ENCODE assay signal across 22 cellular contexts in the genomic region with DNA sequence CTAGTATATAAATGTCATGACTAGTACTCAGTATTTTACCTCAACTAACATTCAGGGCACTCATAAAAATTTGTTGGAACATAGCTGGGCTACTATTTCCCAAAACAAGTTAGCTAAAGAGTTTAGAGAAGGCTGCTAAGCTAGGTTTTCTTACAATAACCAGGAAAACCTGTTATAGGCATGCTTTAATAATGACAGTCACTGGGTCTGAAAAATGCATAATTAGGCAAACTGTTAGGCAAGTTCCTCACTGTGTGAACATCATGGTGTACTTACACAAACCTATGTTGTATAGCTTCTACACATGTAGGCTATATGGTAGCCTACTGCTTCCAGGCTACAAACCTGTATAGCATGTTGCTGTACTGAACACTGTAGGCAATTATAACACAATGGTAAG.
A peak's percentile ranks its signal among the peaks of the same experiment; 100 is the strongest.
DNase-seq lines count a peak whose midpoint lies in the region; ATAC-seq, FAIRE-seq and TF ChIP-seq lines count a peak whose summit lies in the region.
"Had no signal": no experiment of that assay in that cellular context is flagged by ENCODE, and none has a peak within 500 bp of the region (broad histone marks: within the 10 kb centered on the region; RNA-seq: fewer than 3 reads in every experiment).

No MANE protein-coding gene starts in this region.

- H4K91ac ChIP-seq in H1 (replicated peaks; ENCODE audit: insufficient read length, low read length) (no peak overlapping the region), trophoblast cell (ENCODE audit: low read depth, low read length) (no peak overlapping the region)

- no peak for TF ChIP-seq RAD21 in HepG2 (CRISPR knock-in tag; IDR thresholded peaks at IDR 0.05)
- no peak for TF ChIP-seq RAD21 in H1 (IDR thresholded peaks at IDR 0.05 in 1 of 2, conservative IDR thresholded peaks at IDR 0.05 in 1 of 2; ENCODE audit: low read depth in 2 of 2, low read length in 2 of 2)

- H3K14ac ChIP-seq in H1 (ENCODE audit: insufficient read length) = no peak overlapping the region
- no peak overlapping the region for H3K14ac ChIP-seq in trophoblast cell (ENCODE audit: low read length)

- POLR2A ChIA-PET in HepG2 (lab: Yijun Ruan, JAX) = no interaction called here
- POLR2A ChIA-PET in H1 (lab: Charles Lee; ENCODE audit: partially characterized antibody) = no interaction called here
- POLR2A ChIA-PET in CD4-positive, alpha-beta T cell (lab: Charles Lee) = no interaction called here
- POLR2A ChIA-PET in PC-3 (lab: Charles Lee; ENCODE audit: unreplicated experiment) = no interaction called here

- H4K20me1 ChIP-seq in HepG2 (ENCODE audit: insufficient read depth, low read length) (no peaks in the 10 kb centered on the region), H1 (replicated peaks in 1 of 2; ENCODE audit: control insufficient read depth in 1 of 2, insufficient read depth in 2 of 2, low read length in 2 of 2) (no peaks in the 10 kb centered on the region), PC-3 (ENCODE audit: low read length) (peaks cover 3% of the 10 kb centered on the region; the same call in 1 of the 2 replicates)
- H4K20me1 ChIP-seq: BLaER1 treated with 17β-estradiol and CSF1 and Interleukin-3, amounts not matched to agents 10 nM and 100 nM had no signal

- no peak for TF ChIP-seq EP300 in HepG2 (IDR thresholded peaks at IDR 0.05; ENCODE audit: low read depth in 2 of 2, low read length in 2 of 2)
- TF ChIP-seq EP300 in HepG2 (CRISPR knock-in tag; IDR thresholded peaks at IDR 0.05; ENCODE audit: borderline replicate concordance) = no peak
- no peak for TF ChIP-seq EP300 in H1 (IDR thresholded peaks at IDR 0.05; ENCODE audit: borderline replicate concordance in 1 of 2, low read depth in 2 of 2, low read length in 2 of 2)

- H3K4me1 ChIP-seq in HepG2 (ENCODE audit: insufficient read depth, low read length) (peaks cover 15% of the 10 kb centered on the region), right lobe of liver (no peaks in the 10 kb centered on the region), H1 (replicated peaks in 1 of 4; ENCODE audit: control insufficient read depth in 3 of 4, insufficient read depth in 4 of 4, low read length in 3 of 4) (no peaks in the 10 kb centered on the region; a peak in 2 of 7 replicates), trophoblast cell (ENCODE audit: control insufficient read depth in 1 of 2, insufficient read depth in 2 of 2, low read length in 2 of 2) (peaks cover 3 to 7% of the 10 kb centered on the region in 2 experiments), PC-3 (ENCODE audit: insufficient read depth, low read length) (peaks cover 24% of the 10 kb centered on the region)
- H3K4me1 ChIP-seq: BLaER1 treated with 17β-estradiol and CSF1 and Interleukin-3, amounts not matched to agents 10 nM and 100 nM had no signal

- H3K79me1 ChIP-seq in H1 (ENCODE audit: low read depth, low read length) (no peaks in the 10 kb centered on the region), trophoblast cell (ENCODE audit: low read length) (peaks cover 11% of the 10 kb centered on the region)

- H3K27ac ChIP-seq in HepG2 (ENCODE audit: extremely low read length, insufficient read depth, low read length) (no peak overlapping the region), right lobe of liver (no peak overlapping the region), H1 (ENCODE audit: low read depth, low read length) (no peak overlapping the region), trophoblast cell (ENCODE audit: low read depth, low read length) (peak overlapping the region; percentile 16), PC-3 (ENCODE audit: low read length) (no peak overlapping the region)
- no peak overlapping the region for H3K27ac ChIP-seq in CD4-positive, alpha-beta T cell (ENCODE audit: low read depth, low read length)
- H3K27ac ChIP-seq: 22Rv1; BLaER1 treated with 17β-estradiol and CSF1 and Interleukin-3, amounts not matched to agents 10 nM and 100 nM; GM23248 had no signal

- BruUV-seq in HepG2 (replicated peaks; lab: Mats Ljungman, UMichigan) (no TSS peak), PC-3 (replicated peaks; lab: Mats Ljungman, UMichigan) (no TSS peak)

- no peaks in the 10 kb centered on the region for H3K4me1 Mint-ChIP-seq in CD4-positive, alpha-beta T cell (ENCODE audit: low read depth)
- H3K4me1 Mint-ChIP-seq in nephron progenitor cell = peaks cover 24% of the 10 kb centered on the region
- H3K4me1 Mint-ChIP-seq: CD14-positive monocyte had no signal

- H3K27ac Mint-ChIP-seq in CD4-positive, alpha-beta T cell = no peak overlapping the region
- no peak overlapping the region for H3K27ac Mint-ChIP-seq in nephron progenitor cell
- H3K27ac Mint-ChIP-seq: CD4-positive, alpha-beta memory T cell; HFFc6 had no signal

- no peaks in the 10 kb centered on the region for H3K23me2 ChIP-seq in H1 (ENCODE audit: low read depth, low read length)

- H3K4me2 ChIP-seq in HepG2 (ENCODE audit: low read depth, low read length) (no peak overlapping the region), H1 (ENCODE audit: insufficient read depth in 1 of 2, low read depth in 2 of 2, low read length in 2 of 2) (no peak overlapping the region), trophoblast cell (ENCODE audit: low read length) (no peak overlapping the region), PC-3 (ENCODE audit: low read length) (no peak overlapping the region)
- H3K4me2 ChIP-seq: BLaER1 treated with 17β-estradiol and CSF1 and Interleukin-3, amounts not matched to agents 10 nM and 100 nM had no signal

- intact Hi-C loops in HepG2 (cut with micrococcal nuclease; ENCODE audit: unreplicated experiment) = no loop called here
- intact Hi-C loops in right lobe of liver (cut with DNase I) = no loop called here
- intact Hi-C loops in CD4-positive, alpha-beta T cell (cut with DNase I, micrococcal nuclease) = no loop called here
- intact Hi-C loops in PC-3 (cut with micrococcal nuclease) = no loop called here

- no peak overlapping the region for H4K5ac ChIP-seq in H1 (ENCODE audit: insufficient read length, low read depth, low read length)

- H4K8ac ChIP-seq in H1 (ENCODE audit: extremely low read depth, insufficient read depth, low read length) (no peak overlapping the region), trophoblast cell (ENCODE audit: low read depth, low read length) (no peak overlapping the region)

- CTCF ChIA-PET in HepG2 (lab: Yijun Ruan, JAX; ENCODE audit: low intra/inter-chr PET ratio, low total read pairs) = no interaction called here
- CTCF ChIA-PET in H1 (lab: Charles Lee; ENCODE audit: partially characterized antibody) = interaction anchor here (0.6 kb wide), 2 partner anchors 19 to 103 kb away, joined by 3 read pairs; no protein-coding TSS in a partner anchor
- CTCF ChIA-PET in CD4-positive, alpha-beta T cell (lab: Charles Lee) = no interaction called here
- CTCF ChIA-PET in PC-3 (lab: Charles Lee) = no interaction called here

- peak; percentile 15 for FAIRE-seq in HepG2 (lab: Jason Lieb, UNC)
- FAIRE-seq in HTR-8/SVneo (lab: Jason Lieb, UNC) = peak; percentile 4
- peak; percentile 45 for FAIRE-seq in H1 (lab: Jason Lieb, UNC)

- TF ChIP-seq CTCF in HepG2 (CRISPR knock-in tag; IDR thresholded peaks at IDR 0.05) (no peak), right lobe of liver (IDR thresholded peaks at IDR 0.05) (no peak), H1 (IDR thresholded peaks at IDR 0.05; ENCODE audit: control extremely low read depth in 1 of 3, insufficient read depth in 1 of 3, low read depth in 1 of 3, low read length in 3 of 3) (no peak), nephron progenitor cell (IDR thresholded peaks at IDR 0.05) (no peak), PC-3 (conservative IDR thresholded peaks at IDR 0.05; ENCODE audit: low read depth, low read length) (no peak)
- TF ChIP-seq CTCF in CD4-positive, alpha-beta T cell (IDR thresholded peaks at IDR 0.05) = no peak

- H2BK20ac ChIP-seq in H1 (ENCODE audit: low read length) = no peak overlapping the region

- no peaks in the 10 kb centered on the region for H3K27me3 ChIP-seq in HepG2 (ENCODE audit: control insufficient read depth in 1 of 2, insufficient read depth in 2 of 2, low read length in 2 of 2)
- no peaks in the 10 kb centered on the region for H3K27me3 ChIP-seq in right lobe of liver
- no peaks in the 10 kb centered on the region for H3K27me3 ChIP-seq in H1 (replicated peaks in 1 of 4; ENCODE audit: control insufficient read depth in 3 of 4, extremely low read depth in 1 of 4, insufficient read depth in 3 of 4, low read length in 3 of 4)
- H3K27me3 ChIP-seq in trophoblast cell (ENCODE audit: insufficient read depth, low read length) = no peaks in the 10 kb centered on the region
- H3K27me3 ChIP-seq in CD4-positive, alpha-beta T cell (ENCODE audit: control insufficient read depth, insufficient read depth, low read length) = no peaks in the 10 kb centered on the region
- H3K27me3 ChIP-seq in PC-3 (ENCODE audit: low read length) = no peaks in the 10 kb centered on the region
- H3K27me3 ChIP-seq: BE2C; BLaER1 treated with 17β-estradiol and CSF1 and Interleukin-3, amounts not matched to agents 10 nM and 100 nM had no signal

- H2AK5ac ChIP-seq in H1 (ENCODE audit: low read depth, low read length) (no peak overlapping the region), trophoblast cell (ENCODE audit: low read length) (no peak overlapping the region)

- H2BK12ac ChIP-seq in H1 (ENCODE audit: low read depth, low read length) (no peak overlapping the region), trophoblast cell (ENCODE audit: low read length) (no peak overlapping the region)

- H3K36me3 ChIP-seq in HepG2 (replicated peaks in 1 of 2; ENCODE audit: control insufficient read depth in 1 of 2, insufficient read depth in 2 of 2, low read length in 2 of 2) = no peaks in the 10 kb centered on the region
- no peaks in the 10 kb centered on the region for H3K36me3 ChIP-seq in right lobe of liver
- no peaks in the 10 kb centered on the region for H3K36me3 ChIP-seq in H1 (ENCODE audit: control insufficient read depth in 2 of 4, insufficient read depth in 4 of 4, low read length in 3 of 4)
- H3K36me3 ChIP-seq in trophoblast cell (ENCODE audit: control insufficient read depth in 1 of 2, insufficient read depth in 2 of 2, low read length in 2 of 2) = no peaks in the 10 kb centered on the region
- H3K36me3 ChIP-seq in PC-3 (ENCODE audit: low read depth, low read length) = no peaks in the 10 kb centered on the region; the same call in 1 of the 2 replicates
- H3K36me3 ChIP-seq: BE2C; BLaER1 treated with 17β-estradiol and CSF1 and Interleukin-3, amounts not matched to agents 10 nM and 100 nM; HAP-1 had no signal

- H3K9ac ChIP-seq in HepG2 (ENCODE audit: insufficient read depth, low read depth, low read length) (no peak overlapping the region), H1 (replicated peaks in 1 of 4; ENCODE audit: extremely low read depth in 1 of 4, low read depth in 3 of 4, low read length in 3 of 4) (no peak overlapping the region), trophoblast cell (ENCODE audit: low read length) (no peak overlapping the region), PC-3 (ENCODE audit: low read length) (no peak overlapping the region)
- H3K9ac ChIP-seq: BLaER1 treated with 17β-estradiol and CSF1 and Interleukin-3, amounts not matched to agents 10 nM and 100 nM; GM23248 had no signal

- no peak overlapping the region for H3K56ac ChIP-seq in H1 (replicated peaks; ENCODE audit: insufficient read length, low read depth, low read length)

- H3K4ac ChIP-seq in H1 (replicated peaks; ENCODE audit: insufficient read length, low read depth, low read length) (no peak overlapping the region), trophoblast cell (ENCODE audit: low read depth, low read length) (no peak overlapping the region)

- no peaks in the 10 kb centered on the region for H3F3A ChIP-seq in PC-3 (ENCODE audit: low read length, unreplicated experiment)

- TF ChIP-seq POLR2A in HepG2 (IDR thresholded peaks at IDR 0.05; ENCODE audit: insufficient read depth in 1 of 2, low read depth in 2 of 2, low read length in 2 of 2) = no peak
- TF ChIP-seq POLR2A in right lobe of liver (IDR thresholded peaks at IDR 0.05) = no peak
- TF ChIP-seq POLR2A in H1 (IDR thresholded peaks at IDR 0.05; ENCODE audit: control extremely low read depth in 1 of 2, low read depth in 2 of 2, low read length in 2 of 2) = no peak

- no peak overlapping the region for H2BK120ac ChIP-seq in H1 (replicated peaks; ENCODE audit: low read depth, low read length)
- no peak overlapping the region for H2BK120ac ChIP-seq in trophoblast cell (ENCODE audit: insufficient read depth, low read length, poor library complexity)

- no peak overlapping the region for H2BK5ac ChIP-seq in H1 (ENCODE audit: low read depth, low read length)
- no peak overlapping the region for H2BK5ac ChIP-seq in trophoblast cell (ENCODE audit: low read depth, low read length, poor library complexity)

- no peak overlapping the region for H3K4me3 ChIP-seq in HepG2 (replicated peaks in 1 of 3; ENCODE audit: insufficient read depth in 1 of 3, low read depth in 2 of 3, low read length in 3 of 3)
- no peak overlapping the region for H3K4me3 ChIP-seq in right lobe of liver
- H3K4me3 ChIP-seq in H1 (ENCODE audit: extremely low read depth in 1 of 4, insufficient read depth in 2 of 4, low read depth in 3 of 4, low read length in 4 of 4) = no peak overlapping the region
- H3K4me3 ChIP-seq in trophoblast cell (ENCODE audit: low read depth, low read length) = no peak overlapping the region
- no peak overlapping the region for H3K4me3 ChIP-seq in PC-3 (ENCODE audit: low read length)
- H3K4me3 ChIP-seq: BLaER1 treated with 17β-estradiol and CSF1 and Interleukin-3, amounts not matched to agents 10 nM and 100 nM; GM23248; HAP-1 had no signal

- H3K9me2 ChIP-seq in PC-3 (replicated peaks; ENCODE audit: low read length) = no peaks in the 10 kb centered on the region

- no peak for ATAC-seq in HepG2
- ATAC-seq in right lobe of liver = no peak
- ATAC-seq in CD4-positive, alpha-beta T cell (ENCODE audit: poor library complexity) = no peak
- ATAC-seq in PC-3 = no peak

- DNase-seq in HepG2 (ENCODE audit: low spot score) (no peak), right lobe of liver (no peak), HTR-8/SVneo (ENCODE audit: insufficient read length, low spot score) (no peak), H1 (ENCODE audit: low read depth in 1 of 2, low spot score in 2 of 2) (no peak), trophoblast cell (peak; percentile 24 to 87), nephron progenitor cell (no peak), PC-3 (no peak)
- DNase-seq in CD4-positive, alpha-beta T cell = no peak
- DNase-seq: ACHN; AML-193; BE2C; Calu3; CD4-positive, alpha-beta memory T cell; COR-L47; DMS153; DND-41; GM23248; HFFc6 had no signal

- H2AFZ ChIP-seq in HepG2 (ENCODE audit: low read length) (no peak overlapping the region), H1 (ENCODE audit: low read length) (no peak overlapping the region), trophoblast cell (ENCODE audit: insufficient read depth, low read length, poor library complexity) (no peak overlapping the region), PC-3 (ENCODE audit: low read length) (no peak overlapping the region)
- H2AFZ ChIP-seq: GM23248 had no signal

- no peak overlapping the region for H2BK15ac ChIP-seq in H1 (ENCODE audit: low read length)

- H3K18ac ChIP-seq in H1 (ENCODE audit: extremely low read depth, low read length) (no peak overlapping the region), trophoblast cell (ENCODE audit: low read length) (no peak overlapping the region)

- H3K23ac ChIP-seq in H1 (ENCODE audit: insufficient read length) = no peak overlapping the region
- H3K23ac ChIP-seq in trophoblast cell (ENCODE audit: low read length) = no peak overlapping the region

- no peaks in the 10 kb centered on the region for H3K9me3 Mint-ChIP-seq in CD4-positive, alpha-beta T cell
- H3K9me3 Mint-ChIP-seq in nephron progenitor cell = no peaks in the 10 kb centered on the region
- H3K9me3 Mint-ChIP-seq: CD14-positive monocyte; CD4-positive, alpha-beta memory T cell; HFFc6 had no signal

- no peak overlapping the region for H4K12ac ChIP-seq in trophoblast cell (ENCODE audit: low read depth, low read length)

- H3K4me3 Mint-ChIP-seq in CD4-positive, alpha-beta T cell = no peak overlapping the region
- H3K4me3 Mint-ChIP-seq in nephron progenitor cell = no peak overlapping the region
- H3K4me3 Mint-ChIP-seq: CD14-positive monocyte; CD4-positive, alpha-beta memory T cell; HFFc6 had no signal

- H3K79me2 ChIP-seq in HepG2 (ENCODE audit: insufficient read depth, low read length) (no peaks in the 10 kb centered on the region), H1 (ENCODE audit: control insufficient read depth in 1 of 2, insufficient read depth in 2 of 2, low read length in 2 of 2) (no peaks in the 10 kb centered on the region), trophoblast cell (ENCODE audit: control insufficient read depth, insufficient read depth, low read length, poor library complexity) (peaks cover 4% of the 10 kb centered on the region), PC-3 (ENCODE audit: low read length) (peaks cover 17% of the 10 kb centered on the region; the same call in 1 of the 2 replicates)

- H3K9me3 ChIP-seq in HepG2 (ENCODE audit: low read length) = no peaks in the 10 kb centered on the region
- H3K9me3 ChIP-seq in right lobe of liver = no peaks in the 10 kb centered on the region
- H3K9me3 ChIP-seq in H1 (ENCODE audit: insufficient read depth in 2 of 2, low read depth in 1 of 2, low read length in 1 of 2) = no peaks in the 10 kb centered on the region
- H3K9me3 ChIP-seq in trophoblast cell (ENCODE audit: insufficient read depth, low read depth, low read length) = no peaks in the 10 kb centered on the region
- no peaks in the 10 kb centered on the region for H3K9me3 ChIP-seq in CD4-positive, alpha-beta T cell (ENCODE audit: control insufficient read depth, low read length)
- no peaks in the 10 kb centered on the region for H3K9me3 ChIP-seq in PC-3 (ENCODE audit: low read length)
- H3K9me3 ChIP-seq: BE2C; BLaER1 treated with 17β-estradiol and CSF1 and Interleukin-3, amounts not matched to agents 10 nM and 100 nM; HAP-1 had no signal

- H3K36me3 Mint-ChIP-seq in CD4-positive, alpha-beta T cell (ENCODE audit: low read depth) = peaks cover 7% of the 10 kb centered on the region
- peaks cover 4% of the 10 kb centered on the region for H3K36me3 Mint-ChIP-seq in nephron progenitor cell (ENCODE audit: low read depth)

- no peaks in the 10 kb centered on the region for H3K27me3 Mint-ChIP-seq in CD4-positive, alpha-beta T cell
- no peaks in the 10 kb centered on the region for H3K27me3 Mint-ChIP-seq in nephron progenitor cell (ENCODE audit: low read depth, poor library complexity)
- H3K27me3 Mint-ChIP-seq: CD4-positive, alpha-beta memory T cell had no signal

- in situ Hi-C loops in HepG2 (cut with HindIII; ENCODE audit: extremely low pct_ligation_motif_present, low pct_unique_long_range_greater_than_20kb) = no loop called here

Comparison
In these comparisons a context has a peak if more than half of its experiments do, and no peak if none do; other contexts are left out.
1. DNase-seq: peak in trophoblast cell (2 of 2); none in HepG2 (single experiment), right lobe of liver (0 of 3), HTR-8/SVneo (single experiment), H1 (0 of 2), CD4-positive, alpha-beta T cell (0 of 10), nephron progenitor cell (single experiment) and PC-3 (single experiment).